In the genomic region with DNA sequence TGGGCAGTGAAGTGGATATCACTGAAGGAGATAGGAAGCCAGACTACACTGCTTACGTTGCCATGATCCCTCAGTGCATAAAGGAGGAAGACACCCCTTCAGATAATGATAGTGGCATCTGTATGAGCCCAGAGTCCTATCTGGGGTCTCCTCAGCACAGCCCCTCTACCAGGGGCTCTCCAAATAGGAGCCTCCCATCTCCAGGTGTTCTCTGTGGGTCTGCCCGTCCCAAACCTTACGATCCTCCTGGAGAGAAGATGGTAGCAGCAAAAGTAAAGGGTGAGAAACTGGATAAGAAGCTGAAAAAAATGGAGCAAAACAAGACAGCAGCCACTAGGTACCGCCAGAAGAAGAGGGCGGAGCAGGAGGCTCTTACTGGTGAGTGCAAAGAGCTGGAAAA, we compare ENCODE assay signal across 8 cellular contexts. TPM values are rescaled to one million over a fixed set of nuclear protein-coding genes. Genes with fewer than 3 reads are reported as not detected.
DNase-seq lines count a peak whose midpoint lies in the region; ATAC-seq and TF ChIP-seq lines count a peak whose summit lies in the region.
"Not testable (repeated sequence)": the region's sequence is repeated elsewhere in the genome, so short reads cannot be mapped to it uniquely, and the experiment has no call there.

No MANE protein-coding gene starts in this region.

- peak overlapping the region; percentile 83 for H3K4me3 Mint-ChIP-seq in activated naive CD4-positive, alpha-beta T cell treated with anti-CD3 and anti-CD28 coated beads for 36 hours
- peak overlapping the region; percentile 87 to 100 (median 98) for H3K4me3 Mint-ChIP-seq in naive thymus-derived CD8-positive, alpha-beta T cell
- peak overlapping the region; percentile 93 for H3K4me3 Mint-ChIP-seq in stimulated activated effector memory CD8-positive, alpha-beta T cell treated with anti-CD3 and anti-CD28 coated beads, Interleukin-12 subunit alpha, Interleukin-12 subunit beta, amount 100 ng/mL, for 72 hours

- H3K27me3 Mint-ChIP-seq in activated naive CD4-positive, alpha-beta T cell treated with anti-CD3 and anti-CD28 coated beads for 36 hours (ENCODE audit: low read depth); naive thymus-derived CD8-positive, alpha-beta T cell: not testable (repeated sequence)

- H3K4me1 Mint-ChIP-seq in activated naive CD4-positive, alpha-beta T cell treated with anti-CD3 and anti-CD28 coated beads for 36 hours (ENCODE audit: low read depth) = peaks cover 62% of the 10 kb centered on the region
- peaks cover 24 to 75% (median 63%) of the 10 kb centered on the region in 4 donors for H3K4me1 Mint-ChIP-seq in naive thymus-derived CD8-positive, alpha-beta T cell
- H3K4me1 Mint-ChIP-seq in stimulated activated effector memory CD8-positive, alpha-beta T cell treated with anti-CD3 and anti-CD28 coated beads, Interleukin-12 subunit alpha, Interleukin-12 subunit beta, amount 100 ng/mL, for 72 hours = peaks cover 72% of the 10 kb centered on the region

- H3K79me2 ChIP-seq in ACC112 (ENCODE audit: control insufficient read depth, insufficient read depth, low read length, unreplicated experiment) = peaks cover 26% of the 10 kb centered on the region

- peak overlapping the region; percentile 95 for H3K27ac Mint-ChIP-seq in activated naive CD4-positive, alpha-beta T cell treated with anti-CD3 and anti-CD28 coated beads for 36 hours
- peak overlapping the region; percentile 91 to 100 (median 99) for H3K27ac Mint-ChIP-seq in naive thymus-derived CD8-positive, alpha-beta T cell
- H3K27ac Mint-ChIP-seq in stimulated activated effector memory CD8-positive, alpha-beta T cell treated with anti-CD3 and anti-CD28 coated beads, Interleukin-12 subunit alpha, Interleukin-12 subunit beta, amount 100 ng/mL, for 72 hours = peak overlapping the region; percentile 100

- not testable (repeated sequence) for H3K27me3 ChIP-seq in ACC112 (ENCODE audit: insufficient read depth, low read length); H7 (ENCODE audit: control insufficient read depth, insufficient read depth, low read length); duodenal mucosa (ENCODE audit: control insufficient read depth in 1 of 2, insufficient read depth in 2 of 2, low read length in 2 of 2); right cardiac atrium (ENCODE audit: control insufficient read depth, insufficient read depth)

- H3K4me3 ChIP-seq in ACC112 (ENCODE audit: low read depth, low read length) (peak overlapping the region; percentile 96), H7 (ENCODE audit: insufficient read depth, low read depth, low read length) (peak overlapping the region; percentile 100; the same call in 1 of the 2 replicates), duodenal mucosa (ENCODE audit: low read depth in 1 of 2, low read length in 2 of 2) (peak overlapping the region; percentile 93 to 94), right cardiac atrium (ENCODE audit: low read length) (peak overlapping the region; percentile 91)

- H3K27ac ChIP-seq in ACC112 (ENCODE audit: low read depth, low read length) (peak overlapping the region; percentile 99), RWPE1 (peak overlapping the region; percentile 98), duodenal mucosa (ENCODE audit: low read depth, low read length) (peak overlapping the region; percentile 22)
- not testable (repeated sequence) for H3K27ac ChIP-seq in right cardiac atrium (ENCODE audit: low read length)

- not testable (repeated sequence) for H3K9me3 ChIP-seq in duodenal mucosa (ENCODE audit: control insufficient read depth in 1 of 2, low read length in 2 of 2); right cardiac atrium (ENCODE audit: control insufficient read depth, low read length)

- POLR2A ChIA-PET in RWPE1 (lab: Yijun Ruan, JAX; ENCODE audit: low non-redundant PET) = not testable (repeated sequence)
- POLR2A ChIA-PET in naive thymus-derived CD8-positive, alpha-beta T cell (lab: Charles Lee) = interaction anchor here (1.5 to 5.2 kb wide), 7 partner anchors 10 to 522 kb away, joined by 3 to 72 read pairs (median 8); partner anchors contain the start of genes MIEF1, RPL3, RPS19BP1 and TAB1

- H2AFZ ChIP-seq in ACC112 (ENCODE audit: low read length, unreplicated experiment) = not testable (repeated sequence)

- peaks cover 18% of the 10 kb centered on the region for H3K36me3 ChIP-seq in ACC112 (ENCODE audit: insufficient read depth, low read length)
- peaks cover 29% of the 10 kb centered on the region for H3K36me3 ChIP-seq in H7 (replicated peaks; ENCODE audit: control insufficient read depth, insufficient read depth, low read length)
- peaks cover 24 to 46% of the 10 kb centered on the region in 2 donors for H3K36me3 ChIP-seq in duodenal mucosa (ENCODE audit: control insufficient read depth in 1 of 2, insufficient read depth in 2 of 2, low read length in 2 of 2)

- intact Hi-C loops in activated naive CD4-positive, alpha-beta T cell treated with anti-CD3 and anti-CD28 coated beads for 36 hours (cut with micrococcal nuclease) = loop anchor here (5.0 kb wide), 1 partner anchor 650 kb away; the partner anchor contains the start of gene CBX6
- intact Hi-C loops in right cardiac atrium (cut with DNase I) = loop anchor here in 2 of 4 donors (5.0 to 10.0 kb wide), 3 partner anchors 117 to 205 kb away; partner anchors contain the start of genes RPL3 (in 1 of the 2) and SYNGR1 (in 1 of the 2)

- CTCF ChIA-PET in RWPE1 (lab: Yijun Ruan, JAX) = interaction anchor here (1.0 kb wide), 1 partner anchor 12 kb away, joined by 4 read pairs; no protein-coding TSS in a partner anchor
- CTCF ChIA-PET in activated naive CD4-positive, alpha-beta T cell treated with anti-CD3 and anti-CD28 coated beads for 36 hours (lab: Charles Lee) = interaction anchor here (0.5 to 11.1 kb wide), 3 partner anchors 20 to 349 kb away, joined by 3 to 208 read pairs (median 4); partner anchors contain the start of gene MIEF1

- peaks cover 47% of the 10 kb centered on the region for H3K36me3 Mint-ChIP-seq in activated naive CD4-positive, alpha-beta T cell treated with anti-CD3 and anti-CD28 coated beads for 36 hours (ENCODE audit: low read depth)
- peaks cover 8 to 52% (median 17%) of the 10 kb centered on the region in 3 donors for H3K36me3 Mint-ChIP-seq in naive thymus-derived CD8-positive, alpha-beta T cell
- peaks cover 89% of the 10 kb centered on the region for H3K36me3 Mint-ChIP-seq in stimulated activated effector memory CD8-positive, alpha-beta T cell treated with anti-CD3 and anti-CD28 coated beads, Interleukin-12 subunit alpha, Interleukin-12 subunit beta, amount 100 ng/mL, for 72 hours

- H3K4me1 ChIP-seq in ACC112 (ENCODE audit: control insufficient read depth, insufficient read depth, low read length, unreplicated experiment) (peaks cover 15% of the 10 kb centered on the region), duodenal mucosa (ENCODE audit: control insufficient read depth in 1 of 2, insufficient read depth in 2 of 2, low read length in 2 of 2) (peaks cover 23 to 48% of the 10 kb centered on the region in 2 donors)
- H3K4me1 ChIP-seq in right cardiac atrium (ENCODE audit: control insufficient read depth, insufficient read depth, low read length) = not testable (repeated sequence)

- ATAC-seq in right cardiac atrium; naive thymus-derived CD8-positive, alpha-beta T cell; stimulated activated effector memory CD8-positive, alpha-beta T cell treated with anti-CD3 and anti-CD28 coated beads, Interleukin-12 subunit alpha, Interleukin-12 subunit beta, amount 100 ng/mL, for 72 hours: not testable (repeated sequence)

- H3K9ac ChIP-seq in duodenal mucosa (ENCODE audit: low read depth in 1 of 2, low read length in 2 of 2) = peak overlapping the region; percentile 96 to 99

- H3K9me3 Mint-ChIP-seq in activated naive CD4-positive, alpha-beta T cell treated with anti-CD3 and anti-CD28 coated beads for 36 hours; naive thymus-derived CD8-positive, alpha-beta T cell; stimulated activated effector memory CD8-positive, alpha-beta T cell treated with anti-CD3 and anti-CD28 coated beads, Interleukin-12 subunit alpha, Interleukin-12 subunit beta, amount 100 ng/mL, for 72 hours: not testable (repeated sequence)

- not testable (repeated sequence) for TF ChIP-seq CTCF in RWPE1 (conservative IDR thresholded peaks at IDR 0.05; ENCODE audit: low read depth)

- not testable (repeated sequence) for DNase-seq in H7; RWPE1 (ENCODE audit: low spot score); activated naive CD4-positive, alpha-beta T cell treated with anti-CD3 and anti-CD28 coated beads for 36 hours; right cardiac atrium; naive thymus-derived CD8-positive, alpha-beta T cell; stimulated activated effector memory CD8-positive, alpha-beta T cell treated with anti-CD3 and anti-CD28 coated beads, Interleukin-12 subunit alpha, Interleukin-12 subunit beta, amount 100 ng/mL, for 72 hours (ENCODE audit: low spot score in 2 of 2)

- WGBS in right cardiac atrium = 15% methylated on average over 5 of the region's 5 CpGs

RNA-seq across cellular contexts. Expression of gene ATF4, which starts 1.7 kb away (rescaled TPM):
- total RNA-seq in H7 (2014; rRNA removed; shearing (Covaris generic)) = 466 and 503 TPM in 2 replicates
- 100 to 1,000 TPM; 589 to 609 TPM for total RNA-seq in activated naive CD4-positive, alpha-beta T cell treated with anti-CD3 and anti-CD28 coated beads for 36 hours
- total RNA-seq in right cardiac atrium = 100 to 1,000 TPM; 156 to 254 (median 177) TPM
- 244 TPM for polyA plus RNA-seq in right cardiac atrium
- 100 to 1,000 TPM; 301 to 312 TPM for total RNA-seq in naive thymus-derived CD8-positive, alpha-beta T cell
- polyA plus RNA-seq in naive thymus-derived CD8-positive, alpha-beta T cell = 100 to 1,000 TPM in 1 of 3 donors, 10 to 100 TPM in 2; 51.9 to 122 (median 61.0) TPM

RNA-seq across cellular contexts. Expression of gene RPS19BP1, which starts 10.5 kb away (rescaled TPM):
- total RNA-seq in H7 (2014; rRNA removed; shearing (Covaris generic)) = 154 and 210 TPM in 2 replicates
- 10 to 100 TPM; 52.0 to 56.2 TPM for total RNA-seq in activated naive CD4-positive, alpha-beta T cell treated with anti-CD3 and anti-CD28 coated beads for 36 hours
- total RNA-seq in right cardiac atrium = 10 to 100 TPM; 55.1 to 75.5 (median 61.8) TPM
- 155 TPM for polyA plus RNA-seq in right cardiac atrium
- total RNA-seq in naive thymus-derived CD8-positive, alpha-beta T cell = 10 to 100 TPM; 76.1 to 78.2 TPM
- 100 to 1,000 TPM; 122 to 129 (median 128) TPM for polyA plus RNA-seq in naive thymus-derived CD8-positive, alpha-beta T cell

RNA-seq across cellular contexts. Expression of gene MIEF1, which starts 20.0 kb away (rescaled TPM):
- total RNA-seq in H7 (2014; rRNA removed; shearing (Covaris generic)) = 26.4 and 28.3 TPM in 2 replicates
- 10 to 100 TPM; 33.3 to 35.1 TPM for total RNA-seq in activated naive CD4-positive, alpha-beta T cell treated with anti-CD3 and anti-CD28 coated beads for 36 hours
- total RNA-seq in right cardiac atrium = 10 to 100 TPM; 16.3 to 22.2 (median 18.7) TPM
- 9.0 TPM for polyA plus RNA-seq in right cardiac atrium
- total RNA-seq in naive thymus-derived CD8-positive, alpha-beta T cell = 10 to 100 TPM; 41.8 to 47.8 TPM
- 10 to 100 TPM; 22.2 to 35.8 (median 25.9) TPM for polyA plus RNA-seq in naive thymus-derived CD8-positive, alpha-beta T cell

RNA-seq across cellular contexts. Expression of gene CACNA1I, which starts 48.5 kb away (rescaled TPM):
- 0.31 and 0.55 TPM in 2 replicates for total RNA-seq in H7 (2014; rRNA removed; shearing (Covaris generic))
- total RNA-seq in activated naive CD4-positive, alpha-beta T cell treated with anti-CD3 and anti-CD28 coated beads for 36 hours = under 1 TPM; 0.27 to 0.31 TPM
- under 1 TPM in 1 of 4 donors, not detected in 3; 0.06 TPM for total RNA-seq in right cardiac atrium
- 0.07 TPM for polyA plus RNA-seq in right cardiac atrium
- 10 to 100 TPM; 14.4 to 14.9 TPM for total RNA-seq in naive thymus-derived CD8-positive, alpha-beta T cell
- polyA plus RNA-seq in naive thymus-derived CD8-positive, alpha-beta T cell = under 1 TPM; 0.04 to 0.33 (median 0.10) TPM
